23 cellular contexts compared by ENCODE assay signal in genomic region chr4:138161351-138161750, GRCh38.
"Had no signal": no experiment of that assay in that cellular context is flagged by ENCODE, and none has a peak within 500 bp of the region (broad histone marks: within the 10 kb centered on the region; RNA-seq: fewer than 3 reads in every experiment).

No MANE protein-coding gene starts in this region.

- H3K36me3 ChIP-seq: esophagus squamous epithelium, gastroesophageal sphincter, heart left ventricle, sigmoid colon, uterus had no signal

- H3K4me1 ChIP-seq: gastroesophageal sphincter, heart left ventricle, sigmoid colon, testis, uterus had no signal

- DNase-seq: activated B cell treated with CpG ODN at 0.5 μM for 24 hours; activated CD4-positive, alpha-beta T cell treated with anti-CD3 and anti-CD28 coated beads for 36 hours; activated CD4-positive, alpha-beta T cell treated with anti-CD3 and anti-CD28 coated beads, Interleukin-2, amount 50 U/mL, for 4 hours; activated CD8-positive, alpha-beta memory T cell treated with anti-CD3 and anti-CD28 coated beads, Interleukin-2, amount 50 U/mL, for 48 hours; activated effector memory CD4-positive, alpha-beta T cell treated with Interleukin-2 at 50 U/mL for 16 hours; activated naive CD4-positive, alpha-beta T cell treated with anti-CD3 and anti-CD28 coated beads for 36 hours; activated T-cell treated with anti-CD3 and anti-CD28 coated beads, Interleukin-2, amount 50 U/mL, for 48 hours; amygdala; cortex of kidney; endodermal cell; esophagus squamous epithelium; heart left ventricle; left colon; mucosa of descending colon; sigmoid colon; stimulated activated CD4-positive, alpha-beta T cell treated with anti-CD3 and anti-CD28 coated beads, Interleukin-2, amount 100 ng/mL, for 48 hours; stimulated activated naive CD4-positive, alpha-beta T cell; T-helper 9 cell; testis; trophoblast cell; uterus had no signal

- H3K27ac ChIP-seq: esophagus squamous epithelium, gastroesophageal sphincter, heart left ventricle, sigmoid colon, testis, uterus had no signal

- H3K9me3 ChIP-seq: esophagus squamous epithelium, gastroesophageal sphincter, heart left ventricle, mucosa of descending colon, sigmoid colon, testis, uterus had no signal

- ATAC-seq: activated CD4-positive, alpha-beta T cell treated with anti-CD3 and anti-CD28 coated beads for 36 hours; gastroesophageal sphincter; heart left ventricle; left colon; mucosa of descending colon had no signal

- H3K4me3 ChIP-seq: esophagus squamous epithelium, gastroesophageal sphincter, heart left ventricle, mucosa of descending colon, sigmoid colon, testis, uterus had no signal

- H3K27me3 ChIP-seq: esophagus squamous epithelium, gastroesophageal sphincter, heart left ventricle, sigmoid colon, testis, uterus had no signal

- FAIRE-seq: islet of Langerhans had no signal
